ENCODE assay signal across 18 cellular contexts in the genomic region with DNA sequence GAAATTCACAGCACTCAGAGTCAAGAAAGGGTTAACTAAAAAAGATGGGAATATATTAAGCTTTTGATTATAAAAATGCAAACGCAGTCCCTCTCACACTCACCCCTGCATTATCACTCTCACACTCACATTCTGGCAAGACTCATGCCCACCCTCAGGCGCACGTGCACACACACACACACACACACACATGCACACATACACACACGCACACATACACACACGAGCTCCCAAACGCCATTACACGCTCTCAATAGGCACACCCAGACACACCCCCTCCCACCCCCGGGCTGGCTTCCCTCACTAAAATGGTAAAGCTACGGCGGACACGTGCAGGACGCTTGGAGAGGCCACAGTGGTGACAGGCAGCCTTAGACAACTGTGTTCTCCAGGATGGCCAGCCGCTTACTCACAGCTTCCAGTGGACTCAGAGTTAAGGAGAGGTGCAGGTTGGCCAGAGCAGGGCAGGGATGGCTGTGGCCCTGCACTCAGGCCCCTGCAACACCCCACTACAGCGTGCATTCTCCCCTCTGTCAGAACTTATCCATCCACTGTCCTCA. TPM values are rescaled to one million over a fixed set of nuclear protein-coding genes. Genes with fewer than 3 reads are reported as not detected.
A peak's percentile ranks its signal among the peaks of the same experiment; 100 is the strongest.
DNase-seq lines count a peak whose midpoint lies in the region; FAIRE-seq and TF ChIP-seq lines count a peak whose summit lies in the region.
"Had no signal": no experiment of that assay in that cellular context is flagged by ENCODE, and none has a peak within 500 bp of the region (broad histone marks: within the 10 kb centered on the region; RNA-seq: fewer than 3 reads in every experiment).

No MANE protein-coding gene starts in this region.

- DNase-seq in LHCN-M2 (ENCODE audit: low read depth) = peak; percentile 37
- peak; percentile 74 for DNase-seq in myocyte (ENCODE audit: low read depth)
- no peak for DNase-seq in head of caudate nucleus
- DNase-seq in RCC 7860 (ENCODE audit: low spot score) = no peak
- DNase-seq in KBM-7 = no peak
- no peak for DNase-seq in putamen (ENCODE audit: low spot score)
- DNase-seq: ACHN; CD4-positive, alpha-beta memory T cell; DMS79 treated with DMSO at 0.1 percent for 48 hours; Karpas-422; MM.1S; NCI-H1092 treated with DMSO at 0.1 percent for 48 hours; NCI-H2107; NK-92 treated with Interleukin-12 subunit alpha and Interleukin-12 subunit beta, amount 100 ng/mL, for 24 hours; RPMI8226 had no signal

- no peak for FAIRE-seq in RCC 7860 (lab: Jason Lieb, UNC)
- FAIRE-seq: D721Med had no signal

- H3K36me3 Mint-ChIP-seq in brain = peaks cover 4% of the 10 kb centered on the region

- peaks cover 47% of the 10 kb centered on the region for H3K4me1 Mint-ChIP-seq in brain

- in situ Hi-C loops in KBM-7 (cut with MboI; ENCODE audit: low pct_unique_long_range_greater_than_20kb, low sequenced_read_pairs) = loop anchor here (25.0 kb wide), 1 partner anchor 1476 kb away; a partner anchor contains a TSS

- peaks cover 0 to 18% (median 13%) of the 10 kb centered on the region in 5 experiments for H3K9me3 Mint-ChIP-seq in brain

- peak overlapping the region; percentile 20 to 61 (median 45) for H3K27ac Mint-ChIP-seq in brain

- intact Hi-C loops in head of caudate nucleus (cut with DNase I) = no loop called here

- peak overlapping the region in 3 of 5 experiments; percentile 4 to 43 (median 26) for H3K4me3 Mint-ChIP-seq in brain

- peaks cover 23% of the 10 kb centered on the region for H3K27me3 Mint-ChIP-seq in brain

- TF ChIP-seq CTCF in brain (conservative IDR thresholded peaks at IDR 0.05) = no peak

RNA-seq across cellular contexts. Expression of a gene that starts 10.1 kb away (rescaled TPM):
- 0.06 and 0.32 TPM in 2 replicates for total RNA-seq in LHCN-M2 (2014; rRNA removed)
- polyA plus RNA-seq in LHCN-M2 (2012) = 0.05 TPM
- 0.14 TPM for polyA plus RNA-seq in brain (ENCODE audit: insufficient read depth, low read depth, low replicate concordance)
- 0.05 TPM in 1 of 2 replicates, not detected in the other for total RNA-seq in myocyte
- 0.06 TPM for polyA plus RNA-seq in myocyte (2012)

RNA-seq across cellular contexts. Expression of a gene that starts 44.3 kb away (rescaled TPM):
- total RNA-seq in LHCN-M2 (2014; rRNA removed) (1.2 and 1.3 TPM in 2 replicates), myocyte (0.62 and 0.78 TPM in 2 replicates)
- polyA plus RNA-seq in LHCN-M2 (2012) = 4.3 TPM
- polyA plus RNA-seq in brain (ENCODE audit: insufficient read depth, low read depth, low replicate concordance) = 35.0 TPM
- 1.3 TPM for polyA plus RNA-seq in myocyte (2012)
- total RNA-seq: G401 had no signal

Comparison
In these comparisons a context has a peak if more than half of its experiments do, and no peak if none do; other contexts are left out.
1. DNase-seq: peak in LHCN-M2 (single experiment) and myocyte (single experiment); none in head of caudate nucleus (0 of 42), RCC 7860 (single experiment), KBM-7 (single experiment) and putamen (single experiment).